Comparison of ENCODE assay signal across 27 cellular contexts in the genomic region with DNA sequence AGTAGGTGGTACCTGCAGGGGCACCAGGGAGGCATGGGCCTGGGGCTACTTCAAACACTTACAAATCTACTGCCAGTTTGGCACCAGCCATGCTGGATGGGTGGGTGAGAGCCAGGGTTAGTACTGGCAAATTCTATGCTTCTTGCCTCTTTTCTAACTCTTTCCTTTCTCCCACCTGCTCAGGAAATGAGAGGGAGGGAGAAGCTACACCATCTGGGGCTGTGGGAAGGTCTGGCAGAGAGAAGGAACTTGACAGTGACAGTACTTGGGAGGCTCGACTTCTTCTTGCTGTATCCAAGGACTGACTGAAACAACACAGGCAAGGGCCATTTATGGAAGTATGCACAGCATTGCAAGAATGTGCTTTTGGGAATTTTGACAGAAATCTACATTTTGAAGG.
DNase-seq lines count a peak whose midpoint lies in the region; ATAC-seq and TF ChIP-seq lines count a peak whose summit lies in the region.
"Had no signal": no experiment of that assay in that cellular context is flagged by ENCODE, and none has a peak within 500 bp of the region (broad histone marks: within the 10 kb centered on the region; RNA-seq: fewer than 3 reads in every experiment).

No MANE protein-coding gene starts in this region.

- H3K4me2 ChIP-seq in DND-41 (ENCODE audit: insufficient read depth, low read length) (no peak overlapping the region), PC-9 (no peak overlapping the region)
- H3K4me2 ChIP-seq: GM23338 had no signal

- CTCF ChIA-PET in PC-9 (lab: Charles Lee): no interaction called here

- H3K36me3 ChIP-seq in DND-41 (ENCODE audit: insufficient read depth, low read length) (no peaks in the 10 kb centered on the region), PC-9 (ENCODE audit: low read depth) (no peaks in the 10 kb centered on the region)
- H3K36me3 ChIP-seq: HAP-1, MG63, SJCRH30 had no signal

- H2AFZ ChIP-seq in DND-41 (ENCODE audit: low read depth, low read length) (no peak overlapping the region), PC-9 (0 out of 2 replicates have a peak overlapping the region, but pooled peaks have one; percentile 52)
- H2AFZ ChIP-seq: GM23338 had no signal

- H3K27me3 ChIP-seq in DND-41 (ENCODE audit: insufficient read depth, low read length, poor library complexity) (no peaks in the 10 kb centered on the region), PC-9 (ENCODE audit: insufficient read depth, low read depth) (no peaks in the 10 kb centered on the region)
- H3K27me3 ChIP-seq: MG63, SJCRH30 had no signal

- intact Hi-C loops in PC-9 (cut with micrococcal nuclease; ENCODE audit: unreplicated experiment): no loop called here

- no peaks in the 10 kb centered on the region for H4K20me1 ChIP-seq in DND-41 (ENCODE audit: insufficient read depth, low read length)
- H4K20me1 ChIP-seq in PC-9 (ENCODE audit: insufficient read depth): no peaks in the 10 kb centered on the region

- no peaks in the 10 kb centered on the region for H3K9me2 ChIP-seq in PC-9 (ENCODE audit: insufficient read depth)

- ATAC-seq in DND-41 (ENCODE audit: insufficient read depth, low read depth): peak; percentile 75
- ATAC-seq: GM23338, K562, Right ventricle myocardium inferior, SK-N-SH treated with all-trans-retinoic acid at 6 μM for 48 hours, T-cell had no signal

- DNase-seq in AG10803 (ENCODE audit: low read depth): peak; percentile 29
- peak; percentile 31 for DNase-seq in DND-41
- no peak for DNase-seq in PC-9
- peak; percentile 19 for DNase-seq in occipital lobe (lab: John Stamatoyannopoulos, UW)
- DNase-seq in T-helper 1 cell: no peak
- no peak for DNase-seq in stimulated activated CD4-positive, alpha-beta T cell treated with anti-CD3 and anti-CD28 coated beads, Interleukin-15, amount 100 ng/mL, for 24 hours
- DNase-seq in NCI-H526 treated with DMSO at 0.1 percent for 48 hours (lab: John Stamatoyannopoulos, UW): no peak
- no peak for DNase-seq in G401 (ENCODE audit: low spot score)
- DNase-seq: 8988T; ACHN; CD8-positive, alpha-beta memory T cell; DMS79 treated with DMSO at 0.1 percent for 48 hours; HFFc6; MG63; NCI-H1417; NCI-H1694 treated with DMSO at 0.1 percent for 48 hours; NCI-H2081; NCI-H345; NCI-H510A treated with DMSO at 0.1 percent for 48 hours; NCI-H774; SJCRH30; T-cell had no signal

- BruUV-seq in PC-9 (replicated peaks; lab: Mats Ljungman, UMichigan): no TSS peak

- no peak for TF ChIP-seq CTCF in AG10803 (conservative IDR thresholded peaks at IDR 0.05; ENCODE audit: low read length)
- no peak for TF ChIP-seq CTCF in DND-41 (IDR thresholded peaks at IDR 0.05; ENCODE audit: borderline replicate concordance, extremely low read depth, low read length, poor library complexity, severe bottlenecking)
- TF ChIP-seq CTCF in PC-9 (conservative IDR thresholded peaks at IDR 0.05): no peak

- no peak overlapping the region for H3K9ac ChIP-seq in DND-41 (ENCODE audit: low read depth, low read length)

- POLR2A ChIA-PET in PC-9 (lab: Charles Lee; ENCODE audit: unreplicated experiment): no interaction called here

- peaks cover 12% of the 10 kb centered on the region for H3K4me1 ChIP-seq in DND-41 (ENCODE audit: insufficient read depth, low read length)
- H3K4me1 ChIP-seq in PC-9 (replicated peaks; ENCODE audit: insufficient read depth): no peaks in the 10 kb centered on the region
- H3K4me1 ChIP-seq: HAP-1, SJCRH30 had no signal

- in situ Hi-C loops in G401 (cut with HindIII; ENCODE audit: low sequenced_read_pairs): no loop called here

- H3K27ac ChIP-seq in DND-41 (ENCODE audit: low read length) (peak overlapping the region; percentile 36), PC-9 (no peak overlapping the region)
- H3K27ac ChIP-seq: SJCRH30 had no signal

- H3K79me2 ChIP-seq in DND-41 (ENCODE audit: insufficient read depth, low read length) (no peaks in the 10 kb centered on the region), PC-9 (ENCODE audit: low read depth) (no peaks in the 10 kb centered on the region)

- H3F3A ChIP-seq in PC-9 (ENCODE audit: insufficient read depth, low read depth): no peaks in the 10 kb centered on the region

- H3K4me3 ChIP-seq in AG10803 (ENCODE audit: low read length) (no peak overlapping the region), DND-41 (ENCODE audit: low read depth in 1 of 2, low read length in 2 of 2) (no peak overlapping the region), PC-9 (no peak overlapping the region)
- H3K4me3 ChIP-seq: GM23338, HAP-1, K562, MG63, SJCRH30 had no signal

- H3K9me3 ChIP-seq in DND-41 (ENCODE audit: insufficient read depth, low read length, severe bottlenecking) (no peaks in the 10 kb centered on the region), PC-9 (ENCODE audit: insufficient read depth, low read depth) (peaks cover 3% of the 10 kb centered on the region)
- H3K9me3 ChIP-seq: HAP-1, MG63 had no signal

Comparison
In these comparisons a context has a peak if more than half of its experiments do, and no peak if none do; other contexts are left out.
1. DNase-seq: peak in AG10803 (single experiment), DND-41 (single experiment) and occipital lobe (single experiment); none in PC-9 (0 of 2), T-helper 1 cell (0 of 5), stimulated activated CD4-positive, alpha-beta T cell treated with anti-CD3 and anti-CD28 coated beads, Interleukin-15, amount 100 ng/mL, for 24 hours (single experiment), NCI-H526 treated with DMSO at 0.1 percent for 48 hours (single experiment) and G401 (single experiment).